Comparison of ENCODE assay signal across 19 cellular contexts in genomic region chr10:99528867-99529285, GRCh38. TPM values are rescaled to one million over a fixed set of nuclear protein-coding genes. Genes with fewer than 3 reads are reported as not detected.
"Had no signal": no experiment of that assay in that cellular context is flagged by ENCODE, and none has a peak within 500 bp of the region (broad histone marks: within the 10 kb centered on the region; RNA-seq: fewer than 3 reads in every experiment).

No MANE protein-coding gene starts in this region.

- DNase-seq: activated CD4-positive, alpha-beta T cell treated with anti-CD3 and anti-CD28 coated beads, Interleukin-2, amount 50 U/mL, for 1 hour; activated CD8-positive, alpha-beta memory T cell treated with anti-CD3 and anti-CD28 coated beads for 24 hours; activated naive CD4-positive, alpha-beta T cell; dorsolateral prefrontal cortex; islet precursor cell; left lung; ovary; stimulated activated CD4-positive, alpha-beta T cell treated with anti-CD3 and anti-CD28 coated beads, Interleukin-15, amount 100 ng/mL, for 24 hours; stimulated activated CD4-positive, alpha-beta T cell treated with anti-CD3 and anti-CD28 coated beads, Interleukin-4, amount 100 ng/mL, for 1 hour; stimulated activated naive B cell treated with anti-CD40 and anti-IgM and Interleukin-4, amounts not matched to agents 10 μg/mL and 1 μg/mL and 100 μg/mL, for 72 hours; tibial artery; uterus had no signal

- H3K79me2 ChIP-seq: hepatocyte had no signal

- H3K27ac Mint-ChIP-seq: activated T-helper 1 cell treated with anti-CD3 and anti-CD28 coated beads, Interleukin-12 subunit alpha, Interleukin-12 subunit beta, Interleukin-2, Interleukin-4 antibody, amounts not matched to agents 30 ng/mL and 10 ng/mL and 1 ng/mL, durations not matched to agents 14 hours and 24 hours and 36 hours had no signal

- H2AFZ ChIP-seq: hepatocyte had no signal

- H3K27ac ChIP-seq: dorsolateral prefrontal cortex, hepatocyte, left lung, ovary, tibial artery, uterus had no signal

- H3K4me3 Mint-ChIP-seq: activated T-helper 1 cell treated with anti-CD3 and anti-CD28 coated beads, Interleukin-12 subunit alpha, Interleukin-12 subunit beta, Interleukin-2, Interleukin-4 antibody, amounts not matched to agents 30 ng/mL and 10 ng/mL and 1 ng/mL, durations not matched to agents 14 hours and 24 hours and 36 hours; stimulated activated naive B cell treated with anti-CD40 and anti-IgM and Interleukin-4, amounts not matched to agents 10 μg/mL and 1 μg/mL and 100 μg/mL, for 72 hours had no signal

- H3K9me3 ChIP-seq: left lung, tibial artery, uterus had no signal

- H3K4me3 ChIP-seq: dorsolateral prefrontal cortex, hepatocyte, left lung, ovary, tibial artery, uterus had no signal

- H3K4me2 ChIP-seq: hepatocyte had no signal

- H3K36me3 ChIP-seq: left lung, ovary, tibial artery, uterus had no signal

- ATAC-seq: activated CD4-positive, CD25-positive, alpha-beta regulatory T cell treated with anti-CD3 and anti-CD28 coated beads, Interleukin-2, amount 50 U/mL, for 24 hours; esophagus mucosa; left lung; stimulated activated naive B cell treated with anti-CD40 and anti-IgM and Interleukin-4, amounts not matched to agents 10 μg/mL and 1 μg/mL and 100 μg/mL, for 72 hours had no signal

- H3K9me3 Mint-ChIP-seq: neural crest cell; stimulated activated naive B cell treated with anti-CD40 and anti-IgM and Interleukin-4, amounts not matched to agents 10 μg/mL and 1 μg/mL and 100 μg/mL, for 72 hours had no signal

RNA-seq across cellular contexts. Expression of gene NKX2-3, which starts 3.9 kb away (rescaled TPM):
- total RNA-seq: activated T-helper 1 cell treated with anti-CD3 and anti-CD28 coated beads, Interleukin-12 subunit alpha, Interleukin-12 subunit beta, Interleukin-2, Interleukin-4 antibody, amounts not matched to agents 30 ng/mL and 10 ng/mL and 1 ng/mL, durations not matched to agents 14 hours and 24 hours and 36 hours; chondrocyte; dorsolateral prefrontal cortex; glomerular endothelial cell; left lung; neural crest cell; uterus had no signal
- polyA plus RNA-seq: hepatocyte had no signal
